In the genomic region with DNA sequence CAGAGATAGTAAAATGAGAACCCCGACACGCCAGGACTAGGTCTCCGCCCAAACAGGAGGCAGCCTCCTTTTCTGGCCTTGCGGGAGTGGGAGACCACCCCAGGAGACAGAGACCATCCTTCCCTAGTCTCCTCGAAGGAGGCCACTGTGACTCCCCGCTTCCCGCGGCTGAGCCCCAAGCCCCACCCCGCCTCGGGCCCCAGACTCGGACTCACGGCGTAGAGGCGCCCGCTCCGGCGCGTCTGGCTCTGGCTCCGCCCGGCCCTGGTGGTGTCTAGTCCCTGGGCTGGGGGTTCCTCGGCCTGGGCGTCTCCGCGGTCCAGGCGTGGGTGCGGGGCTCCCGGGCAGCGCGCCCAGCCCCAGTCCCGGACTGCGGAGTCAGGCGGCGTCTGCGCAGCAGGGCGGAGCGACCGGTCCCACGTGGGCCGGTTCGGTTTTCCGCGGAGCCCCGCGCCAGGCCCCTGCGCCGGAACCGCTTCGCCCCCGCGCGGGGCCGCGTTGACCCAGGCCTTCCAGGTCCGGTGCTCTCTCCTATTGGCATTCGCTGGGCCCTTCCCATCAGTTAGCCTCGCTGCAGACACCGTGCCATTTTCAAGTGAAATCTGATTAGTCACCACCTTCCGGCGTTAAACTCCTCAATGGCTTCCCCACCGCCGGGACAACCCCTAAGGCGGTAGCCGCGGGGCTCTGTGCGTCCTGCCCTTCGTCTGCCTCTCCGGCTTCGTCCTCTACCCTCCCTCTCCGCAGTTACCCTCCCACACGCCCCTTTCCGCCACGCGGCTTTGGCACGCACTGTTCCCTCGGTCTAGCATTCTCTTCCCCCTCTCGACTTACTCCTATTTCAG, we compare ENCODE assay signal across 8 cellular contexts. TPM values are rescaled to one million over a fixed set of nuclear protein-coding genes. Genes with fewer than 3 reads are reported as not detected.
A peak's percentile ranks its signal among the peaks of the same experiment; 100 is the strongest.
DNase-seq lines count a peak whose midpoint lies in the region; ATAC-seq and TF ChIP-seq lines count a peak whose summit lies in the region.

A gene with protein sequence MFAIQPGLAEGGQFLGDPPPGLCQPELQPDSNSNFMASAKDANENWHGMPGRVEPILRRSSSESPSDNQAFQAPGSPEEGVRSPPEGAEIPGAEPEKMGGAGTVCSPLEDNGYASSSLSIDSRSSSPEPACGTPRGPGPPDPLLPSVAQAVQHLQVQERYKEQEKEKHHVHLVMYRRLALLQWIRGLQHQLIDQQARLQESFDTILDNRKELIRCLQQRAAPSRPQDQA (minus strand): TSS at position 393 of the 845 bp plus-strand sequence. CDS start 2,563 bp downstream, outside the sequence.

- H3K9me3 ChIP-seq in right cardiac atrium (ENCODE audit: control insufficient read depth, low read length) (no peaks in the 10 kb centered on the region), vagina (no peaks in the 10 kb centered on the region)

- peak within 1 kb of the TSS; percentile 92 to 98 for H3K4me3 Mint-ChIP-seq in CD14-positive monocyte

- intact Hi-C loops in CD14-positive monocyte (cut with micrococcal nuclease): loop anchor here in 1 of 2 donors (5.0 kb wide), 1 partner anchor 81 kb away; no protein-coding TSS in a partner anchor
- intact Hi-C loops in right cardiac atrium (cut with DNase I): loop anchor here in 1 of 4 donors (10.0 kb wide), 1 partner anchor 74 kb away; a partner anchor contains a TSS
- intact Hi-C loops in vagina (cut with DNase I): no loop called here

- H3K9me3 Mint-ChIP-seq in CD14-positive monocyte: peaks cover 0 to 3% (median 0%) of the 10 kb centered on the region in 7 donors

- TF ChIP-seq POLR2A in vagina (IDR thresholded peaks at IDR 0.05): peak in 1 of 2 donors; percentile 37

- TF ChIP-seq CTCF in CD14-positive monocyte (IDR thresholded peaks at IDR 0.05): no peak
- no peak for TF ChIP-seq CTCF in vagina (IDR thresholded peaks at IDR 0.05)

- DNase-seq in CD14-positive monocyte (ENCODE audit: low spot score): peak; percentile 65
- peak; percentile 90 for DNase-seq in KBM-7
- peak; percentile 54 for DNase-seq in T-helper 9 cell
- peak in 54 of 58 donors; percentile 27 to 84 (median 70) for DNase-seq in anterior cingulate cortex (lab: John Stamatoyannopoulos, UW)
- peak; percentile 77 to 90 (median 89) for DNase-seq in right cardiac atrium
- DNase-seq in renal cortical epithelial cell (ENCODE audit: low read depth): peak; percentile 46
- no peak for DNase-seq in vagina (ENCODE audit: extremely low spot score in 2 of 2)

- no peaks in the 10 kb centered on the region for H3K27me3 Mint-ChIP-seq in CD14-positive monocyte (ENCODE audit: low read depth in 3 of 3)

- peak; percentile 59 for ATAC-seq in GM19395 (IDR thresholded peaks at IDR 0.05; ENCODE audit: unreplicated experiment)
- ATAC-seq in right cardiac atrium: peak; percentile 94 to 95

- peaks cover 28% of the 10 kb centered on the region for H3K4me1 Mint-ChIP-seq in CD14-positive monocyte

- H3K4me3 ChIP-seq in right cardiac atrium (ENCODE audit: low read length): peak within 1 kb of the TSS; percentile 82
- peak within 1 kb of the TSS; percentile 69 to 82 for H3K4me3 ChIP-seq in vagina

- H3K27me3 ChIP-seq in right cardiac atrium (ENCODE audit: control insufficient read depth, insufficient read depth) (no peaks in the 10 kb centered on the region), vagina (no peaks in the 10 kb centered on the region)

- no peaks in the 10 kb centered on the region for H3K36me3 ChIP-seq in vagina

- peaks cover 21 to 25% of the 10 kb centered on the region in 2 donors for H3K36me3 Mint-ChIP-seq in CD14-positive monocyte

- H3K27ac Mint-ChIP-seq in CD14-positive monocyte: peak within 1 kb of the TSS; percentile 78 to 92 (median 90)

- under 1% methylated on average over 76 of the region's 76 CpGs for WGBS in right cardiac atrium

- H3K4me1 ChIP-seq in right cardiac atrium (ENCODE audit: control insufficient read depth, insufficient read depth, low read length): peaks cover 2% of the 10 kb centered on the region
- peaks cover 37% of the 10 kb centered on the region for H3K4me1 ChIP-seq in vagina

- H3K27ac ChIP-seq in right cardiac atrium (ENCODE audit: low read length) (peak within 1 kb of the TSS; percentile 70), vagina (peak within 1 kb of the TSS; percentile 93)

- in situ Hi-C loops in KBM-7 (cut with MboI; ENCODE audit: low pct_unique_long_range_greater_than_20kb, low sequenced_read_pairs): loop anchor here (10.0 kb wide), 1 partner anchor 154 kb away; no protein-coding TSS in a partner anchor

RNA-seq across cellular contexts. Expression of the gene that starts here (rescaled TPM):
- polyA plus RNA-seq in CD14-positive monocyte: 1 to 10 TPM; 7.7 to 8.9 TPM
- total RNA-seq in right cardiac atrium: 10 to 100 TPM; 15.1 to 19.6 (median 16.3) TPM
- polyA plus RNA-seq in right cardiac atrium: 9.3 TPM
- 9.4 and 15.6 TPM in 2 replicates for total RNA-seq in renal cortical epithelial cell
- total RNA-seq in vagina: 12.5 TPM

Comparison
In these comparisons a context has a peak if more than half of its experiments do, and no peak if none do; other contexts are left out.
1. DNase-seq: peak in CD14-positive monocyte (single experiment), KBM-7 (single experiment), T-helper 9 cell (single experiment), anterior cingulate cortex (54 of 58), right cardiac atrium (3 of 3) and renal cortical epithelial cell (single experiment); none in vagina (0 of 2).